In the genomic region with DNA sequence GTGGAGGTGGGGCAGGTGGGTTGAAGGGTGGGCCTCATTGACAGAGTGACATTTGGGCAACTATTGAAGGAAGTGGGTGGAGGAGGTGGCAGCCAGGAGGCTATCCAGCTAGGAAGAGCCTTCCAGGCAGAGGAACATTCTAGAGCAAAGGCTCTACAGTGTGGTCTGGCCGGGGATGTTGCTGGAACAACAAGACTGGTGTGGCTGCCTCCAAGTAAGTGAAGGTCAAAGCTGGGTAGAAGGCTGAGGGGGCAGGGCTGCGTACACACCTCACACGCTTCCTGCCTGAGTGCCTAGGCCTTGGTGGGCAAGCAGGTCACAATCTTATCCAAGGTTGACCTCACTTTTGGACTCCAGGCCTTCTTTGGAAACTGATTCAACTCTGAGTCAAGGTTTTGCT, we compare ENCODE assay signal across 1 cellular context.
TF ChIP-seq lines count a peak whose summit lies in the region.

No MANE protein-coding gene starts in this region.

TF ChIP-seq in HEK293, 187 proteins besides CTCF, POLR2A, EP300 and RAD21 (continued from another document):
- TF ChIP-seq ZNF501 (tag by site-specific recombination; IDR thresholded peaks at IDR 0.05) (no peak), EGR2 (tag by site-specific recombination; IDR thresholded peaks at IDR 0.05; ENCODE audit: low read depth) (peak; percentile 48; the same call in 1 of the 2 replicates)
- TF ChIP-seq, protein P1, sequence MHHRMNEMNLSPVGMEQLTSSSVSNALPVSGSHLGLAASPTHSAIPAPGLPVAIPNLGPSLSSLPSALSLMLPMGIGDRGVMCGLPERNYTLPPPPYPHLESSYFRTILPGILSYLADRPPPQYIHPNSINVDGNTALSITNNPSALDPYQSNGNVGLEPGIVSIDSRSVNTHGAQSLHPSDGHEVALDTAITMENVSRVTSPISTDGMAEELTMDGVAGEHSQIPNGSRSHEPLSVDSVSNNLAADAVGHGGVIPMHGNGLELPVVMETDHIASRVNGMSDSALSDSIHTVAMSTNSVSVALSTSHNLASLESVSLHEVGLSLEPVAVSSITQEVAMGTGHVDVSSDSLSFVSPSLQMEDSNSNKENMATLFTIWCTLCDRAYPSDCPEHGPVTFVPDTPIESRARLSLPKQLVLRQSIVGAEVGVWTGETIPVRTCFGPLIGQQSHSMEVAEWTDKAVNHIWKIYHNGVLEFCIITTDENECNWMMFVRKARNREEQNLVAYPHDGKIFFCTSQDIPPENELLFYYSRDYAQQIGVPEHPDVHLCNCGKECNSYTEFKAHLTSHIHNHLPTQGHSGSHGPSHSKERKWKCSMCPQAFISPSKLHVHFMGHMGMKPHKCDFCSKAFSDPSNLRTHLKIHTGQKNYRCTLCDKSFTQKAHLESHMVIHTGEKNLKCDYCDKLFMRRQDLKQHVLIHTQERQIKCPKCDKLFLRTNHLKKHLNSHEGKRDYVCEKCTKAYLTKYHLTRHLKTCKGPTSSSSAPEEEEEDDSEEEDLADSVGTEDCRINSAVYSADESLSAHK (tag by site-specific recombination; IDR thresholded peaks at IDR 0.05): no peak
